ENCODE assay signal across 8 cellular contexts in the genomic region with DNA sequence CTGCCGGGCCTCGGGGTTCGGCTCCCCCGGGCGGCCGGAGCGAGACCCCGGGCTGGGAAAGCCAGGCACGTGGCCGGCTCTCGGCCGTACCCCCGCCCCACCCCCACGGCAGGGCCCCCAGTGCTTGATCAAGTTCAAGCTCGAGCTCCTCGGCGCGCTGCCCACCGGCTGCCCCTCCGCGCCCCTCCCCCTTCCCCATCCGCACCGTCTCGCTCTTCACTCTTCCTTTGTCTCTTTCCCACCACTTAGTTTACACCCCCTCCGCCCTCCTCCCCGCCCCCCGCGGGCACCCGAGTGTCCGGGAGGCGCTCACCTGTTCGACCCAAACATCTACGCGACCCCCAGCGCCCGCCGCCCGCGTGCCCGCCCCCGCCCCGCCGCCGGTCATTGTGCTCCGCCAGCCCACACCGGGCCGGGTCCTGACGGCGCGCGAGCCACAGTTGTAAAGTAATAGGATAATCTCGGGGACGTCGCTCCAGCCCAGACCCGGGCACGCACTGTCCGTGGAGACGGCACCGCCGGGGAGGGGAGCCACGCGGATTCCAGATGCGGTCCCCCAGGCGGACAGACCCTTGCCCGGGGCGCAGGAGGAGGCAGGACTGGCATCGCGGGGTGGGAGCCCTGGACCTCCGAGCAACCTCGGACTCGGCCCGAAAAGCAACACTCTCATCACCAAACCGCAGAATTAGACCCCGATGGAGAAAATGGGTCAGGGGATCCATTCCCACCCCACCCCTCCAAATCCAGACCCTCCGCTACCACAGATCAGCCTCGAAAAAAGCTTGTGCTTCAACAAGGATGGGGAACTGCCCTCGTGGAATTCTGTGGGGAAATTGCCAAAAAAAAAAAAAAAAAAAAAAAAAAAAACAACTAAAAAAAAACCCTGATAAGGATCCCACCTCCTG.
DNase-seq lines count a peak whose midpoint lies in the region; ATAC-seq and TF ChIP-seq lines count a peak whose summit lies in the region.

No MANE protein-coding gene starts in this region.

- H3K4me3 ChIP-seq in mucosa of descending colon (peak overlapping the region; percentile 36), thyroid gland (replicated peaks in 1 of 3) (peak overlapping the region in 2 of 3 donors; percentile 58 to 89)

- peaks cover 14% of the 10 kb centered on the region for H3K4me1 Mint-ChIP-seq in activated B cell treated with CpG ODN at 0.5 μM for 24 hours

- 1% methylated on average over 32 to 44 of the region's 77 CpGs for WGBS in thyroid gland, 2 donors

- H3K27me3 ChIP-seq in thyroid gland = no peaks in the 10 kb centered on the region

- peak; percentile 6 for ATAC-seq in activated B cell treated with CpG ODN at 0.5 μM for 24 hours (ENCODE audit: low read depth)
- peak; percentile 6 for ATAC-seq in mucosa of descending colon
- no peak for ATAC-seq in HG03571 (IDR thresholded peaks at IDR 0.05; ENCODE audit: unreplicated experiment)

- H3K27me3 Mint-ChIP-seq in activated B cell treated with CpG ODN at 0.5 μM for 24 hours = no peaks in the 10 kb centered on the region

- H3K9me3 ChIP-seq in KOPT-K1 (ENCODE audit: insufficient read depth, low read length, poor library complexity, severe bottlenecking) (peaks cover 6% of the 10 kb centered on the region), mucosa of descending colon (no peaks in the 10 kb centered on the region), thyroid gland (no peaks in the 10 kb centered on the region)

- TF ChIP-seq CTCF in C4-2B (conservative IDR thresholded peaks at IDR 0.05) = no peak
- TF ChIP-seq CTCF in activated B cell treated with CpG ODN at 0.5 μM for 24 hours (IDR thresholded peaks at IDR 0.05) = no peak
- TF ChIP-seq CTCF in mucosa of descending colon (IDR thresholded peaks at IDR 0.05) = no peak
- TF ChIP-seq CTCF in thyroid gland (IDR thresholded peaks at IDR 0.05) = no peak

- H3K36me3 ChIP-seq in KOPT-K1 (ENCODE audit: insufficient read depth, low read length) (peaks cover 6% of the 10 kb centered on the region; the same call in 1 of the 2 replicates), mucosa of descending colon (ENCODE audit: low read depth) (no peaks in the 10 kb centered on the region), thyroid gland (no peaks in the 10 kb centered on the region)

- H3K27ac ChIP-seq in C4-2B (peak overlapping the region; percentile 84), KOPT-K1 (ENCODE audit: low read depth, low read length, poor library complexity, severe bottlenecking) (peak overlapping the region; percentile 95), thyroid gland (peak overlapping the region; percentile 64 to 90 (median 83))

- intact Hi-C loops in activated B cell treated with CpG ODN at 0.5 μM for 24 hours (cut with micrococcal nuclease) = loop anchor here (2.0 to 5.0 kb wide), 5 partner anchors 14 to 148 kb away; a partner anchor contains a TSS
- intact Hi-C loops in mucosa of descending colon (cut with DNase I, micrococcal nuclease) = no loop called here
- intact Hi-C loops in thyroid gland (cut with DNase I) = loop anchor here (5.0 kb wide), 1 partner anchor 127 kb away; a partner anchor contains a TSS

- H3K36me3 Mint-ChIP-seq in activated B cell treated with CpG ODN at 0.5 μM for 24 hours (ENCODE audit: low read depth) = peaks cover 3% of the 10 kb centered on the region

- no peaks in the 10 kb centered on the region for H3K9me3 Mint-ChIP-seq in activated B cell treated with CpG ODN at 0.5 μM for 24 hours

- CTCF ChIA-PET in activated B cell treated with CpG ODN at 0.5 μM for 24 hours (lab: Charles Lee) = interaction anchor here (0.9 to 1.0 kb wide), 3 partner anchors 10 to 38 kb away, joined by 3 read pairs; no protein-coding TSS in a partner anchor

- DNase-seq in activated B cell treated with CpG ODN at 0.5 μM for 24 hours (peak; percentile 34), mucosa of descending colon (peak; percentile 76 to 80 (median 80)), thyroid gland (peak; percentile 37 to 50), NCI-H1436 treated with DMSO at 0.1 percent for 48 hours (lab: John Stamatoyannopoulos, UW) (no peak)
- peak; percentile 27 for DNase-seq in effector CD4-positive, alpha-beta T cell

- H3K4me1 ChIP-seq in mucosa of descending colon (ENCODE audit: low read depth) = peaks cover 30% of the 10 kb centered on the region
- peaks cover 29 to 31% of the 10 kb centered on the region in 2 donors for H3K4me1 ChIP-seq in thyroid gland

- POLR2A ChIA-PET in activated B cell treated with CpG ODN at 0.5 μM for 24 hours (lab: Charles Lee) = interaction anchor here (0.7 to 1.8 kb wide), 2 partner anchors 126 to 140 kb away, joined by 3 to 6 read pairs; a partner anchor contains a TSS

- H3K4me3 Mint-ChIP-seq in activated B cell treated with CpG ODN at 0.5 μM for 24 hours = peak overlapping the region; percentile 86

- H3K27ac Mint-ChIP-seq in activated B cell treated with CpG ODN at 0.5 μM for 24 hours = peak overlapping the region; percentile 69

- no peak for TF ChIP-seq POLR2A in thyroid gland (IDR thresholded peaks at IDR 0.05)

Comparison
In these comparisons a context has a peak if more than half of its experiments do, and no peak if none do; other contexts are left out.
1. intact Hi-C loops: an anchor here in activated B cell treated with CpG ODN at 0.5 μM for 24 hours (2.0 to 5.0 kb wide) and thyroid gland (5.0 kb wide); none called in mucosa of descending colon.